Comparison of ENCODE assay signal across 2 cellular contexts in the genomic region with DNA sequence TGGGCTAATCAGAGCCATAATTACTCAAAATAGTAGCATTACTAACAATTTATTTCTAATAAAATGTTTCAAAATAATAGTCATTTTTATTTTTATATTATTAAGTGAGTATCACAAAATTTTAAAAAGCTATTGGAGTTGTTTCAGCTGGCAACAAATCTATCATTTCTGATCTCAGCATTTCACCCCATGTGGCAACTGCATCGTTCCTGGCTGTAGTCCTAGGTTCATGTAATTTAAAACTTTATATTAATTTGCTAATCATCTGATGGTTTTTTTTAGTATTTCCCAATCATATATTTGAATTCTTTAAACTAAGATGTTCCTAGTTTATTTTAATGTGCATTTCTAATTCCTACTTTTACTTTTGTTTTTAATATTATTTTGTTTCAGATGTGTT.
TF ChIP-seq lines count a peak whose summit lies in the region.

No MANE protein-coding gene starts in this region.

TF ChIP-seq in SK-N-SH, 30 proteins besides CTCF, POLR2A, EP300 and RAD21 (continued from another document):
- TF ChIP-seq, protein P1, sequence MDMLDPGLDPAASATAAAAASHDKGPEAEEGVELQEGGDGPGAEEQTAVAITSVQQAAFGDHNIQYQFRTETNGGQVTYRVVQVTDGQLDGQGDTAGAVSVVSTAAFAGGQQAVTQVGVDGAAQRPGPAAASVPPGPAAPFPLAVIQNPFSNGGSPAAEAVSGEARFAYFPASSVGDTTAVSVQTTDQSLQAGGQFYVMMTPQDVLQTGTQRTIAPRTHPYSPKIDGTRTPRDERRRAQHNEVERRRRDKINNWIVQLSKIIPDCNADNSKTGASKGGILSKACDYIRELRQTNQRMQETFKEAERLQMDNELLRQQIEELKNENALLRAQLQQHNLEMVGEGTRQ (IDR thresholded peaks at IDR 0.05; ENCODE audit: borderline replicate concordance, low read depth, low read length) = no peak

TF ChIP-seq in SK-N-SH treated with all-trans-retinoic acid at 6 μM for 48 hours, 23 proteins besides CTCF, POLR2A, EP300 and RAD21 (continued from another document):
- TF ChIP-seq, protein P2, sequence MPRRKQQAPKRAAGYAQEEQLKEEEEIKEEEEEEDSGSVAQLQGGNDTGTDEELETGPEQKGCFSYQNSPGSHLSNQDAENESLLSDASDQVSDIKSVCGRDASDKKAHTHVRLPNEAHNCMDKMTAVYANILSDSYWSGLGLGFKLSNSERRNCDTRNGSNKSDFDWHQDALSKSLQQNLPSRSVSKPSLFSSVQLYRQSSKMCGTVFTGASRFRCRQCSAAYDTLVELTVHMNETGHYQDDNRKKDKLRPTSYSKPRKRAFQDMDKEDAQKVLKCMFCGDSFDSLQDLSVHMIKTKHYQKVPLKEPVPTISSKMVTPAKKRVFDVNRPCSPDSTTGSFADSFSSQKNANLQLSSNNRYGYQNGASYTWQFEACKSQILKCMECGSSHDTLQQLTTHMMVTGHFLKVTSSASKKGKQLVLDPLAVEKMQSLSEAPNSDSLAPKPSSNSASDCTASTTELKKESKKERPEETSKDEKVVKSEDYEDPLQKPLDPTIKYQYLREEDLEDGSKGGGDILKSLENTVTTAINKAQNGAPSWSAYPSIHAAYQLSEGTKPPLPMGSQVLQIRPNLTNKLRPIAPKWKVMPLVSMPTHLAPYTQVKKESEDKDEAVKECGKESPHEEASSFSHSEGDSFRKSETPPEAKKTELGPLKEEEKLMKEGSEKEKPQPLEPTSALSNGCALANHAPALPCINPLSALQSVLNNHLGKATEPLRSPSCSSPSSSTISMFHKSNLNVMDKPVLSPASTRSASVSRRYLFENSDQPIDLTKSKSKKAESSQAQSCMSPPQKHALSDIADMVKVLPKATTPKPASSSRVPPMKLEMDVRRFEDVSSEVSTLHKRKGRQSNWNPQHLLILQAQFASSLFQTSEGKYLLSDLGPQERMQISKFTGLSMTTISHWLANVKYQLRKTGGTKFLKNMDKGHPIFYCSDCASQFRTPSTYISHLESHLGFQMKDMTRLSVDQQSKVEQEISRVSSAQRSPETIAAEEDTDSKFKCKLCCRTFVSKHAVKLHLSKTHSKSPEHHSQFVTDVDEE (CRISPR knock-in tag; IDR thresholded peaks at IDR 0.05) = no peak
- TF ChIP-seq ZNF565 (CRISPR knock-in tag; conservative IDR thresholded peaks at IDR 0.05; ENCODE audit: low read depth) (no peak), ISL1 (CRISPR knock-in tag; IDR thresholded peaks at IDR 0.05) (no peak), ESRRG (CRISPR knock-in tag; IDR thresholded peaks at IDR 0.05) (no peak), ZNF8 (CRISPR knock-in tag; IDR thresholded peaks at IDR 0.05) (no peak), ZNF70 (CRISPR knock-in tag; IDR thresholded peaks at IDR 0.05) (no peak), CSDC2 (CRISPR knock-in tag; IDR thresholded peaks at IDR 0.05) (no peak), PPARA (CRISPR knock-in tag; IDR thresholded peaks at IDR 0.05; ENCODE audit: borderline replicate concordance) (no peak), OSR1 (CRISPR knock-in tag; IDR thresholded peaks at IDR 0.05) (no peak), ZFP3 (CRISPR knock-in tag; IDR thresholded peaks at IDR 0.05) (no peak)
- TF ChIP-seq, protein P3, sequence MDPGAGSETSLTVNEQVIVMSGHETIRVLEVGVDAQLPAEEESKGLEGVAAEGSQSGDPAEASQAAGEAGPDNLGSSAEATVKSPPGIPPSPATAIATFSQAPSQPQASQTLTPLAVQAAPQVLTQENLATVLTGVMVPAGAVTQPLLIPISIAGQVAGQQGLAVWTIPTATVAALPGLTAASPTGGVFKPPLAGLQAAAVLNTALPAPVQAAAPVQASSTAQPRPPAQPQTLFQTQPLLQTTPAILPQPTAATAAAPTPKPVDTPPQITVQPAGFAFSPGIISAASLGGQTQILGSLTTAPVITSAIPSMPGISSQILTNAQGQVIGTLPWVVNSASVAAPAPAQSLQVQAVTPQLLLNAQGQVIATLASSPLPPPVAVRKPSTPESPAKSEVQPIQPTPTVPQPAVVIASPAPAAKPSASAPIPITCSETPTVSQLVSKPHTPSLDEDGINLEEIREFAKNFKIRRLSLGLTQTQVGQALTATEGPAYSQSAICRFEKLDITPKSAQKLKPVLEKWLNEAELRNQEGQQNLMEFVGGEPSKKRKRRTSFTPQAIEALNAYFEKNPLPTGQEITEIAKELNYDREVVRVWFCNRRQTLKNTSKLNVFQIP (CRISPR knock-in tag; IDR thresholded peaks at IDR 0.05; ENCODE audit: borderline replicate concordance, low read depth) = no peak
- TF ChIP-seq, protein P4, sequence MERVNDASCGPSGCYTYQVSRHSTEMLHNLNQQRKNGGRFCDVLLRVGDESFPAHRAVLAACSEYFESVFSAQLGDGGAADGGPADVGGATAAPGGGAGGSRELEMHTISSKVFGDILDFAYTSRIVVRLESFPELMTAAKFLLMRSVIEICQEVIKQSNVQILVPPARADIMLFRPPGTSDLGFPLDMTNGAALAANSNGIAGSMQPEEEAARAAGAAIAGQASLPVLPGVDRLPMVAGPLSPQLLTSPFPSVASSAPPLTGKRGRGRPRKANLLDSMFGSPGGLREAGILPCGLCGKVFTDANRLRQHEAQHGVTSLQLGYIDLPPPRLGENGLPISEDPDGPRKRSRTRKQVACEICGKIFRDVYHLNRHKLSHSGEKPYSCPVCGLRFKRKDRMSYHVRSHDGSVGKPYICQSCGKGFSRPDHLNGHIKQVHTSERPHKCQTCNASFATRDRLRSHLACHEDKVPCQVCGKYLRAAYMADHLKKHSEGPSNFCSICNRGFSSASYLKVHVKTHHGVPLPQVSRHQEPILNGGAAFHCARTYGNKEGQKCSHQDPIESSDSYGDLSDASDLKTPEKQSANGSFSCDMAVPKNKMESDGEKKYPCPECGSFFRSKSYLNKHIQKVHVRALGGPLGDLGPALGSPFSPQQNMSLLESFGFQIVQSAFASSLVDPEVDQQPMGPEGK (CRISPR knock-in tag; IDR thresholded peaks at IDR 0.05; ENCODE audit: borderline replicate concordance) = no peak
TF ChIP-seq in SK-N-SH treated with all-trans-retinoic acid at 6 μM for 48 hours: peak in this region for 0.
